ENCODE assay signal across 8 cellular contexts in genomic region chr19:14149509-14149994, GRCh38. TPM values are rescaled to one million over a fixed set of nuclear protein-coding genes. Genes with fewer than 3 reads are reported as not detected.
DNase-seq lines count a peak whose midpoint lies in the region; ATAC-seq, FAIRE-seq and TF ChIP-seq lines count a peak whose summit lies in the region.

No MANE protein-coding gene starts in this region.

- peaks cover 28% of the 10 kb centered on the region for H3K4me1 Mint-ChIP-seq in stimulated activated memory B cell treated with anti-CD40 and anti-IgM and Interleukin-4, amounts not matched to agents 10 μg/mL and 1 μg/mL and 100 μg/mL, for 72 hours

- H3K4me1 ChIP-seq in liver (ENCODE audit: control insufficient read depth in 4 of 4, insufficient read depth in 4 of 4, low read length in 3 of 4) (peaks cover 0 to 2% (median 0%) of the 10 kb centered on the region in 4 donors), HepG2 (ENCODE audit: insufficient read depth, low read length) (peaks cover 13% of the 10 kb centered on the region), body of pancreas (peaks cover 6% of the 10 kb centered on the region)

- H3K79me2 ChIP-seq in HepG2 (ENCODE audit: insufficient read depth, low read length), result no peaks in the 10 kb centered on the region

- H3K36me3 ChIP-seq in liver (ENCODE audit: control insufficient read depth in 4 of 4, insufficient read depth in 3 of 4, low read depth in 1 of 4, low read length in 3 of 4), result no peaks in the 10 kb centered on the region
- H3K36me3 ChIP-seq in HepG2 (replicated peaks in 1 of 2; ENCODE audit: control insufficient read depth in 1 of 2, insufficient read depth in 2 of 2, low read length in 2 of 2), result no peaks in the 10 kb centered on the region
- no peaks in the 10 kb centered on the region for H3K36me3 ChIP-seq in body of pancreas (replicated peaks in 1 of 2; ENCODE audit: insufficient read depth in 1 of 2, low read depth in 2 of 2)
- peaks cover 17% of the 10 kb centered on the region for H3K36me3 ChIP-seq in MG63

- WGBS in liver, result 61% methylated on average over 21 of the region's 21 CpGs
- WGBS in HepG2 (ENCODE audit: low lambda C conversion rate), result 69% methylated on average over 20 of the region's 21 CpGs
- WGBS in body of pancreas, 2 donors, result 46 to 68% methylated on average over 20 to 21 of the region's 21 CpGs

- H3K4me3 Mint-ChIP-seq in stimulated activated memory B cell treated with anti-CD40 and anti-IgM and Interleukin-4, amounts not matched to agents 10 μg/mL and 1 μg/mL and 100 μg/mL, for 72 hours, result peak overlapping the region; percentile 30

- H3K4me3 ChIP-seq in liver (ENCODE audit: low read depth in 1 of 3, low read length in 3 of 3) (no peak overlapping the region), HepG2 (replicated peaks in 1 of 3; ENCODE audit: insufficient read depth in 1 of 3, low read depth in 2 of 3, low read length in 3 of 3) (no peak overlapping the region), body of pancreas (no peak overlapping the region), MG63 (no peak overlapping the region)

- TF ChIP-seq EP300 in HepG2 (IDR thresholded peaks at IDR 0.05; ENCODE audit: low read depth in 2 of 2, low read length in 2 of 2) (no peak), HepG2 (CRISPR knock-in tag; IDR thresholded peaks at IDR 0.05; ENCODE audit: borderline replicate concordance) (no peak)

- no peaks in the 10 kb centered on the region for H3K9me3 Mint-ChIP-seq in stimulated activated memory B cell treated with anti-CD40 and anti-IgM and Interleukin-4, amounts not matched to agents 10 μg/mL and 1 μg/mL and 100 μg/mL, for 72 hours

- CTCF ChIA-PET in HepG2 (lab: Yijun Ruan, JAX; ENCODE audit: low intra/inter-chr PET ratio, low total read pairs), result no interaction called here

- TF ChIP-seq POLR2A in HepG2 (IDR thresholded peaks at IDR 0.05; ENCODE audit: insufficient read depth in 1 of 2, low read depth in 2 of 2, low read length in 2 of 2), result no peak
- TF ChIP-seq POLR2A in body of pancreas (IDR thresholded peaks at IDR 0.05), result no peak

- no peaks in the 10 kb centered on the region for H4K20me1 ChIP-seq in HepG2 (ENCODE audit: insufficient read depth, low read length)

- no peak for FAIRE-seq in HepG2 (lab: Jason Lieb, UNC)

- POLR2A ChIA-PET in HepG2 (lab: Yijun Ruan, JAX), result no interaction called here

- DNase-seq in HepG2 (ENCODE audit: low spot score), result no peak
- peak in 3 of 4 donors; percentile 26 to 39 (median 34) for DNase-seq in body of pancreas
- DNase-seq in left kidney (ENCODE audit: low read depth, low spot score), result peak; percentile 40
- DNase-seq in MG63, result no peak
- DNase-seq in HuH-7 (ENCODE audit: low spot score), result no peak

- no peaks in the 10 kb centered on the region for H3K36me3 Mint-ChIP-seq in stimulated activated memory B cell treated with anti-CD40 and anti-IgM and Interleukin-4, amounts not matched to agents 10 μg/mL and 1 μg/mL and 100 μg/mL, for 72 hours

- in situ Hi-C loops in HepG2 (cut with HindIII; ENCODE audit: extremely low pct_ligation_motif_present, low pct_unique_long_range_greater_than_20kb), result no loop called here

- no peaks in the 10 kb centered on the region for H3K27me3 Mint-ChIP-seq in stimulated activated memory B cell treated with anti-CD40 and anti-IgM and Interleukin-4, amounts not matched to agents 10 μg/mL and 1 μg/mL and 100 μg/mL, for 72 hours

- peak overlapping the region in 1 of 2 donors; percentile 53 for H3K27ac ChIP-seq in liver (ENCODE audit: low read depth in 1 of 2, low read length in 2 of 2)
- H3K27ac ChIP-seq in HepG2 (ENCODE audit: extremely low read length, insufficient read depth, low read length), result no peak overlapping the region
- peak overlapping the region in 1 of 4 donors; percentile 16 for H3K27ac ChIP-seq in body of pancreas

- H3K27ac Mint-ChIP-seq in stimulated activated memory B cell treated with anti-CD40 and anti-IgM and Interleukin-4, amounts not matched to agents 10 μg/mL and 1 μg/mL and 100 μg/mL, for 72 hours, result peak overlapping the region; percentile 65

- TF ChIP-seq RAD21 in liver (IDR thresholded peaks at IDR 0.05), result no peak
- TF ChIP-seq RAD21 in HepG2 (CRISPR knock-in tag; IDR thresholded peaks at IDR 0.05), result no peak

- ATAC-seq in HepG2 (no peak), body of pancreas (no peak), HG03025 (IDR thresholded peaks at IDR 0.05; ENCODE audit: low FRiP score, unreplicated experiment) (no peak)
- ATAC-seq in stimulated activated memory B cell treated with anti-CD40 and anti-IgM and Interleukin-4, amounts not matched to agents 10 μg/mL and 1 μg/mL and 100 μg/mL, for 72 hours, result peak; percentile 46

- H3K9me3 ChIP-seq in liver (ENCODE audit: control insufficient read depth in 4 of 4, low read length in 3 of 4), result no peaks in the 10 kb centered on the region
- H3K9me3 ChIP-seq in HepG2 (ENCODE audit: low read length), result no peaks in the 10 kb centered on the region
- H3K9me3 ChIP-seq in body of pancreas, result no peaks in the 10 kb centered on the region
- H3K9me3 ChIP-seq in MG63, result peaks cover under 1% of the 10 kb centered on the region; the same call in 1 of the 2 replicates

- no peak overlapping the region for H2AFZ ChIP-seq in HepG2 (ENCODE audit: low read length)

- H3K9ac ChIP-seq in liver (ENCODE audit: low read depth in 1 of 2, low read length in 2 of 2), result no peak overlapping the region
- H3K9ac ChIP-seq in HepG2 (ENCODE audit: insufficient read depth, low read depth, low read length), result no peak overlapping the region

- H3K27me3 ChIP-seq in liver (ENCODE audit: control insufficient read depth in 4 of 4, insufficient read depth in 4 of 4, low read length in 3 of 4) (no peaks in the 10 kb centered on the region), HepG2 (ENCODE audit: control insufficient read depth in 1 of 2, insufficient read depth in 2 of 2, low read length in 2 of 2) (no peaks in the 10 kb centered on the region; a peak in 1 of 5 replicates), body of pancreas (no peaks in the 10 kb centered on the region), MG63 (no peaks in the 10 kb centered on the region)

- TF ChIP-seq CTCF in liver (IDR thresholded peaks at IDR 0.05; ENCODE audit: low read depth, low read length, missing input control) (no peak), HepG2 (CRISPR knock-in tag; IDR thresholded peaks at IDR 0.05) (no peak), body of pancreas (IDR thresholded peaks at IDR 0.05) (no peak)

- intact Hi-C loops in HepG2 (cut with micrococcal nuclease; ENCODE audit: unreplicated experiment), result no loop called here
- intact Hi-C loops in body of pancreas (cut with DNase I), result no loop called here

- BruUV-seq in HepG2 (replicated peaks; lab: Mats Ljungman, UMichigan), result no TSS peak

- no peak overlapping the region for H3K4me2 ChIP-seq in HepG2 (ENCODE audit: low read depth, low read length)

RNA-seq across cellular contexts. Expression of gene ASF1B, which starts 13.2 kb away (rescaled TPM):
- 10 to 100 TPM in 1 of 2 donors, under 1 TPM in 1; 0.25 to 20.5 TPM for total RNA-seq in liver
- 1 to 10 TPM in 1 of 2 donors, under 1 TPM in 1; 0.63 to 2.6 TPM for polyA plus RNA-seq in liver
- total RNA-seq in HepG2 (2016; rRNA removed; fragmentation: Illumina TruSeq; extraction: Trizol), result 21.9 and 24.8 TPM in 2 replicates
- 5.9 and 6.4 TPM in 2 replicates for total RNA-seq in HepG2 (2016; cell fraction: cytosol; rRNA removed; fragmentation: Illumina TruSeq; extraction: Trizol; ENCODE audit: low read depth)
- total RNA-seq in HepG2 (2016; cell fraction: insoluble cytoplasmic fraction; rRNA removed; fragmentation: Illumina TruSeq; extraction: Trizol), result 20.5 and 24.8 TPM in 2 replicates
- total RNA-seq in HepG2 (2016; cell fraction: membrane; rRNA removed; fragmentation: Illumina TruSeq; extraction: Trizol), result 12.0 and 14.5 TPM in 2 replicates
- total RNA-seq in HepG2 (2016; cell fraction: nucleus; rRNA removed; fragmentation: Illumina TruSeq; extraction: Trizol), result 10.3 and 10.5 TPM in 2 replicates
- 14.8 and 18.2 TPM in 2 replicates for polyA plus RNA-seq in HepG2 (2011; rRNA removed)
- polyA plus RNA-seq in HepG2 (2011; cell fraction: cytosol; rRNA removed), result 13.8 and 19.3 TPM in 2 replicates
- polyA plus RNA-seq in HepG2 (2011; cell fraction: nucleus; rRNA removed), result 4.3 and 6.8 TPM in 2 replicates
- polyA plus RNA-seq in HepG2 (2012), result 6.4 and 10.7 TPM in 2 replicates
- 4.1 TPM in 2 replicates for polyA plus RNA-seq in HepG2 (2016; cell fraction: cytosol; fragmentation: Illumina TruSeq; extraction: Trizol; ENCODE audit: low read depth)
- polyA plus RNA-seq in HepG2 (2016; cell fraction: insoluble cytoplasmic fraction; fragmentation: Illumina TruSeq; extraction: Trizol; ENCODE audit: low read depth), result 26.0 and 31.2 TPM in 2 replicates
- 9.5 and 9.9 TPM in 2 replicates for polyA plus RNA-seq in HepG2 (2016; cell fraction: membrane; fragmentation: Illumina TruSeq; extraction: Trizol; ENCODE audit: low read depth)
- 24.7 and 25.7 TPM in 2 replicates for polyA plus RNA-seq in HepG2 (2016; cell fraction: nucleus; fragmentation: Illumina TruSeq; extraction: Trizol; ENCODE audit: insufficient read depth, low read depth)
- polyA minus RNA-seq in HepG2 (2011; rRNA and poly(A)+ RNA removed; ENCODE audit: low replicate concordance), result 16.4 and 182 TPM in 2 replicates
- 8.5 and 13.4 TPM in 2 replicates for polyA minus RNA-seq in HepG2 (2011; cell fraction: cytosol; rRNA and poly(A)+ RNA removed)
- polyA minus RNA-seq in HepG2 (2011; cell fraction: nucleus; rRNA and poly(A)+ RNA removed), result 3.2 and 3.4 TPM in 2 replicates
- 1 to 10 TPM in 1 of 2 donors, under 1 TPM in 1; 0.26 to 1.6 TPM for total RNA-seq in body of pancreas
- 49.2 and 63.3 TPM in 2 replicates for total RNA-seq in MG63 (2014; rRNA removed; shearing (Covaris generic); ENCODE audit: low replicate concordance)

RNA-seq across cellular contexts. Expression of gene PRKACA, which starts 32.0 kb away (rescaled TPM):
- 10 to 100 TPM; 28.5 to 51.9 TPM for total RNA-seq in liver
- polyA plus RNA-seq in liver, result 10 to 100 TPM; 15.5 to 72.4 TPM
- 11.0 and 14.0 TPM in 2 replicates for total RNA-seq in HepG2 (2016; rRNA removed; fragmentation: Illumina TruSeq; extraction: Trizol)
- 20.4 and 21.6 TPM in 2 replicates for total RNA-seq in HepG2 (2016; cell fraction: cytosol; rRNA removed; fragmentation: Illumina TruSeq; extraction: Trizol; ENCODE audit: low read depth)
- total RNA-seq in HepG2 (2016; cell fraction: insoluble cytoplasmic fraction; rRNA removed; fragmentation: Illumina TruSeq; extraction: Trizol), result 10.4 and 13.7 TPM in 2 replicates
- 56.9 and 57.5 TPM in 2 replicates for total RNA-seq in HepG2 (2016; cell fraction: membrane; rRNA removed; fragmentation: Illumina TruSeq; extraction: Trizol)
- 13.6 and 18.3 TPM in 2 replicates for total RNA-seq in HepG2 (2016; cell fraction: nucleus; rRNA removed; fragmentation: Illumina TruSeq; extraction: Trizol)
- 18.2 and 22.9 TPM in 2 replicates for polyA plus RNA-seq in HepG2 (2011; rRNA removed)
- polyA plus RNA-seq in HepG2 (2011; cell fraction: cytosol; rRNA removed), result 19.3 and 19.7 TPM in 2 replicates
- 23.6 and 27.0 TPM in 2 replicates for polyA plus RNA-seq in HepG2 (2011; cell fraction: nucleus; rRNA removed)
- 29.4 and 35.6 TPM in 2 replicates for polyA plus RNA-seq in HepG2 (2012)
- 60.1 and 74.1 TPM in 2 replicates for polyA plus RNA-seq in HepG2 (2016; cell fraction: cytosol; fragmentation: Illumina TruSeq; extraction: Trizol; ENCODE audit: low read depth)
- 43.2 and 60.0 TPM in 2 replicates for polyA plus RNA-seq in HepG2 (2016; cell fraction: insoluble cytoplasmic fraction; fragmentation: Illumina TruSeq; extraction: Trizol; ENCODE audit: low read depth)
- 115 and 118 TPM in 2 replicates for polyA plus RNA-seq in HepG2 (2016; cell fraction: membrane; fragmentation: Illumina TruSeq; extraction: Trizol; ENCODE audit: low read depth)
- polyA plus RNA-seq in HepG2 (2016; cell fraction: nucleus; fragmentation: Illumina TruSeq; extraction: Trizol; ENCODE audit: insufficient read depth, low read depth), result 46.7 and 48.9 TPM in 2 replicates
- 29.2 and 31.4 TPM in 2 replicates for polyA minus RNA-seq in HepG2 (2011; rRNA and poly(A)+ RNA removed; ENCODE audit: low replicate concordance)
- 9.8 and 16.4 TPM in 2 replicates for polyA minus RNA-seq in HepG2 (2011; cell fraction: cytosol; rRNA and poly(A)+ RNA removed)
- polyA minus RNA-seq in HepG2 (2011; cell fraction: nucleus; rRNA and poly(A)+ RNA removed), result 9.5 and 17.2 TPM in 2 replicates
- total RNA-seq in body of pancreas, result 10 to 100 TPM; 15.5 to 22.6 TPM
- 22.7 and 48.4 TPM in 2 replicates for total RNA-seq in MG63 (2014; rRNA removed; shearing (Covaris generic); ENCODE audit: low replicate concordance)

RNA-seq across cellular contexts. Expression of gene ADGRL1, which starts 56.4 kb away (rescaled TPM):
- total RNA-seq in liver, result 1 to 10 TPM in 1 of 2 donors, under 1 TPM in 1; 0.56 to 1.6 TPM
- under 1 TPM; 0.14 to 0.50 TPM for polyA plus RNA-seq in liver
- 0.41 and 0.49 TPM in 2 replicates for total RNA-seq in HepG2 (2016; rRNA removed; fragmentation: Illumina TruSeq; extraction: Trizol)
- 0.26 and 0.61 TPM in 2 replicates for total RNA-seq in HepG2 (2016; cell fraction: cytosol; rRNA removed; fragmentation: Illumina TruSeq; extraction: Trizol; ENCODE audit: low read depth)
- total RNA-seq in HepG2 (2016; cell fraction: insoluble cytoplasmic fraction; rRNA removed; fragmentation: Illumina TruSeq; extraction: Trizol), result 0.37 and 0.69 TPM in 2 replicates
- total RNA-seq in HepG2 (2016; cell fraction: membrane; rRNA removed; fragmentation: Illumina TruSeq; extraction: Trizol), result 0.59 and 1.0 TPM in 2 replicates
- 0.50 and 0.56 TPM in 2 replicates for total RNA-seq in HepG2 (2016; cell fraction: nucleus; rRNA removed; fragmentation: Illumina TruSeq; extraction: Trizol)
- polyA plus RNA-seq in HepG2 (2011; rRNA removed), result 1.7 and 1.9 TPM in 2 replicates
- 0.95 and 1.3 TPM in 2 replicates for polyA plus RNA-seq in HepG2 (2011; cell fraction: cytosol; rRNA removed)
- 7.9 and 10.6 TPM in 2 replicates for polyA plus RNA-seq in HepG2 (2011; cell fraction: nucleus; rRNA removed)
- polyA plus RNA-seq in HepG2 (2012), result 1.6 and 3.4 TPM in 2 replicates
- polyA plus RNA-seq in HepG2 (2016; cell fraction: cytosol; fragmentation: Illumina TruSeq; extraction: Trizol; ENCODE audit: low read depth), result 0.20 and 0.24 TPM in 2 replicates
- polyA plus RNA-seq in HepG2 (2016; cell fraction: insoluble cytoplasmic fraction; fragmentation: Illumina TruSeq; extraction: Trizol; ENCODE audit: low read depth), result 1.5 TPM in 2 replicates
- polyA plus RNA-seq in HepG2 (2016; cell fraction: membrane; fragmentation: Illumina TruSeq; extraction: Trizol; ENCODE audit: low read depth), result 0.41 and 0.47 TPM in 2 replicates
- 1.1 and 1.2 TPM in 2 replicates for polyA plus RNA-seq in HepG2 (2016; cell fraction: nucleus; fragmentation: Illumina TruSeq; extraction: Trizol; ENCODE audit: insufficient read depth, low read depth)
- polyA minus RNA-seq in HepG2 (2011; rRNA and poly(A)+ RNA removed; ENCODE audit: low replicate concordance), result 6.1 and 14.3 TPM in 2 replicates
- 0.62 and 0.99 TPM in 2 replicates for polyA minus RNA-seq in HepG2 (2011; cell fraction: cytosol; rRNA and poly(A)+ RNA removed)
- 2.0 and 2.2 TPM in 2 replicates for polyA minus RNA-seq in HepG2 (2011; cell fraction: nucleus; rRNA and poly(A)+ RNA removed)
- total RNA-seq in body of pancreas, result 10 to 100 TPM; 12.5 to 16.5 TPM
- total RNA-seq in MG63 (2014; rRNA removed; shearing (Covaris generic); ENCODE audit: low replicate concordance), result 2.8 and 9.7 TPM in 2 replicates

RNA-seq across cellular contexts. Expression of gene SAMD1, which starts 59.0 kb away (rescaled TPM):
- 10 to 100 TPM in 1 of 2 donors, 1 to 10 TPM in 1; 6.4 to 33.0 TPM for total RNA-seq in liver
- 10 to 100 TPM in 1 of 2 donors, 1 to 10 TPM in 1; 2.1 to 11.7 TPM for polyA plus RNA-seq in liver
- 27.0 and 45.0 TPM in 2 replicates for total RNA-seq in HepG2 (2016; rRNA removed; fragmentation: Illumina TruSeq; extraction: Trizol)
- total RNA-seq in HepG2 (2016; cell fraction: cytosol; rRNA removed; fragmentation: Illumina TruSeq; extraction: Trizol; ENCODE audit: low read depth), result 16.3 and 17.4 TPM in 2 replicates
- total RNA-seq in HepG2 (2016; cell fraction: insoluble cytoplasmic fraction; rRNA removed; fragmentation: Illumina TruSeq; extraction: Trizol), result 26.7 and 42.1 TPM in 2 replicates
- 41.7 and 44.3 TPM in 2 replicates for total RNA-seq in HepG2 (2016; cell fraction: membrane; rRNA removed; fragmentation: Illumina TruSeq; extraction: Trizol)
- total RNA-seq in HepG2 (2016; cell fraction: nucleus; rRNA removed; fragmentation: Illumina TruSeq; extraction: Trizol), result 16.8 and 22.1 TPM in 2 replicates
- polyA plus RNA-seq in HepG2 (2011; rRNA removed), result 17.5 and 18.9 TPM in 2 replicates
- 15.2 and 23.1 TPM in 2 replicates for polyA plus RNA-seq in HepG2 (2011; cell fraction: cytosol; rRNA removed)
- polyA plus RNA-seq in HepG2 (2011; cell fraction: nucleus; rRNA removed), result 29.2 and 34.6 TPM in 2 replicates
- 20.9 and 23.9 TPM in 2 replicates for polyA plus RNA-seq in HepG2 (2012)
- polyA plus RNA-seq in HepG2 (2016; cell fraction: cytosol; fragmentation: Illumina TruSeq; extraction: Trizol; ENCODE audit: low read depth), result 25.4 and 28.8 TPM in 2 replicates
- 41.5 and 54.0 TPM in 2 replicates for polyA plus RNA-seq in HepG2 (2016; cell fraction: insoluble cytoplasmic fraction; fragmentation: Illumina TruSeq; extraction: Trizol; ENCODE audit: low read depth)
- 47.7 and 54.2 TPM in 2 replicates for polyA plus RNA-seq in HepG2 (2016; cell fraction: membrane; fragmentation: Illumina TruSeq; extraction: Trizol; ENCODE audit: low read depth)
- 48.4 and 51.7 TPM in 2 replicates for polyA plus RNA-seq in HepG2 (2016; cell fraction: nucleus; fragmentation: Illumina TruSeq; extraction: Trizol; ENCODE audit: insufficient read depth, low read depth)
- 19.3 and 29.7 TPM in 2 replicates for polyA minus RNA-seq in HepG2 (2011; rRNA and poly(A)+ RNA removed; ENCODE audit: low replicate concordance)
- polyA minus RNA-seq in HepG2 (2011; cell fraction: cytosol; rRNA and poly(A)+ RNA removed), result 18.1 and 18.2 TPM in 2 replicates
- 3.5 and 5.5 TPM in 2 replicates for polyA minus RNA-seq in HepG2 (2011; cell fraction: nucleus; rRNA and poly(A)+ RNA removed)
- 10 to 100 TPM; 11.2 to 22.1 TPM for total RNA-seq in body of pancreas
- total RNA-seq in MG63 (2014; rRNA removed; shearing (Covaris generic); ENCODE audit: low replicate concordance), result 41.9 and 99.7 TPM in 2 replicates

Comparison
In these comparisons a context has a peak if more than half of its experiments do, and no peak if none do; other contexts are left out.
1. DNase-seq: peak in body of pancreas (3 of 4) and left kidney (single experiment); none in HepG2 (single experiment), MG63 (single experiment) and HuH-7 (single experiment).